In the genomic region with DNA sequence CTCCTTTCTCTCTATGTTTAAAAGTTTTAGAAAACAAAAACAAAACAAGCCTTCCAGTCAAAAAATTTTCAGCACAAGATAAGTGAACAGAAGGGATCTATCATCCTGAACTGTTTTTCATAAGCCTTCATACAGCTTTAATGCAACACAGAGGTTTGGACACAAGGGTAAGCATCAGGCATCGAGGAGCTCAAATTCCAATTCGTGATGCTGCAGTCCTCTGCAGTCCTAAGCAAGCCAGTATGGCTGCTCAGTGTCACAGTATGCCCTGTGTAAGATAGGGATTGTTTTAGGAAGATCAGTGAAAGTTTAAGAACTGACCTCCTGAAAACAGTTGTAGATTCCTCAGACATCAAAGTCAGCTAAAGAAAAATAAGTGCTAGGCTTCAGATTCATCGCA, we compare ENCODE assay signal across 23 cellular contexts.
DNase-seq lines count a peak whose midpoint lies in the region; ATAC-seq, FAIRE-seq and TF ChIP-seq lines count a peak whose summit lies in the region.
"Had no signal": no experiment of that assay in that cellular context is flagged by ENCODE, and none has a peak within 500 bp of the region (broad histone marks: within the 10 kb centered on the region; RNA-seq: fewer than 3 reads in every experiment).

No MANE protein-coding gene starts in this region.

- CTCF ChIA-PET in endothelial cell of umbilical vein (lab: Charles Lee): interaction anchor here (0.6 to 4.1 kb wide), 14 partner anchors 8 to 417 kb away, joined by 3 to 35 read pairs (median 3); no protein-coding TSS in a partner anchor
- CTCF ChIA-PET in activated CD8-positive, alpha-beta T cell treated with anti-CD3 and anti-CD28 coated beads, Interleukin-2, amount 10 ng/mL, durations not matched to agents 7 days and 5 days (lab: Charles Lee): no interaction called here
- CTCF ChIA-PET in OCI-LY7 (lab: Charles Lee; ENCODE audit: unreplicated experiment): no interaction called here

- no peak for ATAC-seq in activated CD8-positive, alpha-beta T cell treated with anti-CD3 and anti-CD28 coated beads, Interleukin-2, amount 10 ng/mL, durations not matched to agents 7 days and 5 days
- ATAC-seq: activated naive CD8-positive, alpha-beta T cell treated with anti-CD3 and anti-CD28 coated beads, Interleukin-2, amount 50 U/mL, for 24 hours; naive thymus-derived CD4-positive, alpha-beta T cell; T-cell had no signal

- no peak overlapping the region for H3K23ac ChIP-seq in mesenchymal stem cell (ENCODE audit: low read length in 2 of 2)

- no peak for TF ChIP-seq CTCF in endothelial cell of umbilical vein (IDR thresholded peaks at IDR 0.05; ENCODE audit: extremely low read depth in 1 of 2, insufficient read depth in 1 of 2, low read depth in 1 of 2, low read length in 2 of 2)
- no peak for TF ChIP-seq CTCF in OCI-LY7 (conservative IDR thresholded peaks at IDR 0.05; ENCODE audit: low read length)

- no peaks in the 10 kb centered on the region for H3K9me2 ChIP-seq in OCI-LY7 (ENCODE audit: insufficient read depth, low read length)

- H3K4ac ChIP-seq in mesenchymal stem cell (ENCODE audit: low read depth in 1 of 2, low read length in 2 of 2): no peak overlapping the region

- no peak overlapping the region for H4K8ac ChIP-seq in mesenchymal stem cell (ENCODE audit: low read length)

- peaks cover 9% of the 10 kb centered on the region for H3K4me1 ChIP-seq in endothelial cell of umbilical vein (ENCODE audit: control insufficient read depth, extremely low read depth, insufficient read depth, low read length)
- peaks cover 14% of the 10 kb centered on the region for H3K4me1 ChIP-seq in mesenchymal stem cell (ENCODE audit: control insufficient read depth, insufficient read depth, low read depth, low read length)
- no peaks in the 10 kb centered on the region for H3K4me1 ChIP-seq in OCI-LY7 (ENCODE audit: insufficient read depth, low read length, poor library complexity, severe bottlenecking)
- H3K4me1 ChIP-seq: thyroid gland had no signal

- H2BK15ac ChIP-seq in mesenchymal stem cell (ENCODE audit: low read depth, poor library complexity, severe bottlenecking): no peak overlapping the region

- H3K4me2 ChIP-seq in endothelial cell of umbilical vein (ENCODE audit: insufficient read depth, low read length) (no peak overlapping the region), mesenchymal stem cell (ENCODE audit: low read length, poor library complexity, severe bottlenecking) (no peak overlapping the region), OCI-LY7 (ENCODE audit: low read length) (no peak overlapping the region)

- WGBS in mesenchymal stem cell: 88% methylated on average over 3 of the region's 3 CpGs

- no peak overlapping the region for H3K9ac ChIP-seq in endothelial cell of umbilical vein (replicated peaks; ENCODE audit: extremely low read depth, insufficient read depth, low read length)
- peak overlapping the region; percentile 83 for H3K9ac ChIP-seq in mesenchymal stem cell (ENCODE audit: low read length)
- H3K9ac ChIP-seq: parathyroid adenoma had no signal

- no peaks in the 10 kb centered on the region for H3K36me3 Mint-ChIP-seq in activated CD8-positive, alpha-beta T cell treated with anti-CD3 and anti-CD28 coated beads, Interleukin-2, amount 10 ng/mL, durations not matched to agents 7 days and 5 days (ENCODE audit: low read depth)
- H3K36me3 Mint-ChIP-seq: naive thymus-derived CD4-positive, alpha-beta T cell; T-cell had no signal

- H3K18ac ChIP-seq in mesenchymal stem cell (ENCODE audit: low read depth in 1 of 2, low read length in 2 of 2): peak overlapping the region in 1 of 2 experiments; percentile 52

- no peak for TF ChIP-seq POLR2A in endothelial cell of umbilical vein (IDR thresholded peaks at IDR 0.05; ENCODE audit: low read depth, low read length)

- peaks cover 20% of the 10 kb centered on the region for H3K79me1 ChIP-seq in mesenchymal stem cell (replicated peaks; ENCODE audit: low read length, poor library complexity, severe bottlenecking)

- H3K4me1 Mint-ChIP-seq in activated CD8-positive, alpha-beta T cell treated with anti-CD3 and anti-CD28 coated beads, Interleukin-2, amount 10 ng/mL, durations not matched to agents 7 days and 5 days (ENCODE audit: low read depth): no peaks in the 10 kb centered on the region
- H3K4me1 Mint-ChIP-seq: activated naive CD8-positive, alpha-beta T cell treated with anti-CD3 and anti-CD28 coated beads, Interleukin-2, amount 50 U/mL, for 24 hours; naive thymus-derived CD4-positive, alpha-beta T cell; T-cell had no signal

- no peaks in the 10 kb centered on the region for H3K79me2 ChIP-seq in endothelial cell of umbilical vein (ENCODE audit: control insufficient read depth, insufficient read depth, low read length)
- no peaks in the 10 kb centered on the region for H3K79me2 ChIP-seq in OCI-LY7 (ENCODE audit: insufficient read depth, low read depth, low read length)

- no peak overlapping the region for H2AK5ac ChIP-seq in mesenchymal stem cell (ENCODE audit: low read length, severe bottlenecking)

- intact Hi-C loops in endothelial cell of umbilical vein (cut with micrococcal nuclease) (loop anchor here (5.0 kb wide), 3 partner anchors 39 to 364 kb away; no protein-coding TSS in a partner anchor), OCI-LY7 (cut with micrococcal nuclease; ENCODE audit: unreplicated experiment) (no loop called here)

- H2BK12ac ChIP-seq in mesenchymal stem cell (ENCODE audit: low read length in 2 of 2): peak overlapping the region in 1 of 2 experiments; percentile 67

- FAIRE-seq in endothelial cell of umbilical vein (lab: Jason Lieb, UNC): peak; percentile 40

- H3K9me3 ChIP-seq in endothelial cell of umbilical vein (replicated peaks; ENCODE audit: control insufficient read depth, insufficient read depth, low read length) (no peaks in the 10 kb centered on the region), mesenchymal stem cell (ENCODE audit: control insufficient read depth, low read length) (no peaks in the 10 kb centered on the region), OCI-LY7 (ENCODE audit: low read length) (no peaks in the 10 kb centered on the region)
- H3K9me3 ChIP-seq: thyroid gland had no signal

- peak; percentile 13 for DNase-seq in AG08395 (ENCODE audit: low spot score)
- DNase-seq in RPMI7951 (ENCODE audit: low read depth): peak; percentile 36
- no peak for DNase-seq in endothelial cell of umbilical vein (ENCODE audit: low read depth, low spot score)
- no peak for DNase-seq in mesenchymal stem cell
- no peak for DNase-seq in activated CD8-positive, alpha-beta T cell treated with anti-CD3 and anti-CD28 coated beads, Interleukin-2, amount 10 ng/mL, durations not matched to agents 7 days and 5 days
- no peak for DNase-seq in OCI-LY7 (ENCODE audit: low spot score)
- no peak for DNase-seq in NK-92 (lab: John Stamatoyannopoulos, UW; ENCODE audit: unreplicated experiment)
- no peak for DNase-seq in NCI-H1436 (lab: John Stamatoyannopoulos, UW)
- DNase-seq: ACHN; activated CD4-positive, alpha-beta T cell treated with anti-CD3 and anti-CD28 coated beads for 48 hours; activated naive CD8-positive, alpha-beta T cell treated with anti-CD3 and anti-CD28 coated beads, Interleukin-2, amount 50 U/mL, for 24 hours; central memory CD4-positive, alpha-beta T cell; DMS 273 treated with DMSO at 0.1 percent for 48 hours; effector CD4-positive, alpha-beta T cell; islet precursor cell; naive thymus-derived CD4-positive, alpha-beta T cell; NCI-H1417; NCI-H524; stimulated activated naive CD4-positive, alpha-beta T cell treated with Interleukin-2 at 50 U/mL for 16 hours; T-cell; thyroid gland had no signal

- H3K4me3 ChIP-seq in endothelial cell of umbilical vein (replicated peaks in 1 of 3; ENCODE audit: insufficient read depth in 1 of 3, low read depth in 1 of 3, low read length in 3 of 3) (no peak overlapping the region), mesenchymal stem cell (ENCODE audit: insufficient read depth in 1 of 2, low read depth in 1 of 2, low read length in 2 of 2) (peak overlapping the region in 1 of 2 experiments; percentile 62), OCI-LY7 (ENCODE audit: low read depth, low read length, poor library complexity, severe bottlenecking) (no peak overlapping the region)
- H3K4me3 ChIP-seq: thyroid gland had no signal

- no peak overlapping the region for H3K4me3 Mint-ChIP-seq in activated CD8-positive, alpha-beta T cell treated with anti-CD3 and anti-CD28 coated beads, Interleukin-2, amount 10 ng/mL, durations not matched to agents 7 days and 5 days
- H3K4me3 Mint-ChIP-seq: activated naive CD8-positive, alpha-beta T cell treated with anti-CD3 and anti-CD28 coated beads, Interleukin-2, amount 50 U/mL, for 24 hours; naive thymus-derived CD4-positive, alpha-beta T cell; T-cell had no signal

- H3K36me3 ChIP-seq in endothelial cell of umbilical vein (ENCODE audit: control insufficient read depth in 2 of 2, extremely low read depth in 1 of 2, insufficient read depth in 2 of 2, low read length in 2 of 2) (no peaks in the 10 kb centered on the region), mesenchymal stem cell (ENCODE audit: control insufficient read depth in 1 of 2, insufficient read depth in 2 of 2, low read depth in 1 of 2, low read length in 2 of 2) (peaks cover 0 to 4% of the 10 kb centered on the region in 2 experiments), OCI-LY7 (ENCODE audit: insufficient read depth, low read length) (no peaks in the 10 kb centered on the region)
- H3K36me3 ChIP-seq: thyroid gland had no signal

- dilution Hi-C loops in endothelial cell of umbilical vein (cut with MboI; ENCODE audit: extremely low pct_ligation_motif_present, low sequenced_read_pairs): no loop called here

- no peaks in the 10 kb centered on the region for H3K27me3 Mint-ChIP-seq in activated CD8-positive, alpha-beta T cell treated with anti-CD3 and anti-CD28 coated beads, Interleukin-2, amount 10 ng/mL, durations not matched to agents 7 days and 5 days (ENCODE audit: low read depth)
- H3K27me3 Mint-ChIP-seq: activated naive CD8-positive, alpha-beta T cell treated with anti-CD3 and anti-CD28 coated beads, Interleukin-2, amount 50 U/mL, for 24 hours; naive thymus-derived CD4-positive, alpha-beta T cell had no signal

- no peak overlapping the region for H2BK120ac ChIP-seq in mesenchymal stem cell (ENCODE audit: low read depth, low read length)

- H2BK5ac ChIP-seq in mesenchymal stem cell (ENCODE audit: low read depth, low read length, poor library complexity, severe bottlenecking): no peak overlapping the region

- H3K14ac ChIP-seq in mesenchymal stem cell (ENCODE audit: low read length in 2 of 2): no peak overlapping the region

- no peaks in the 10 kb centered on the region for H3K9me3 Mint-ChIP-seq in activated CD8-positive, alpha-beta T cell treated with anti-CD3 and anti-CD28 coated beads, Interleukin-2, amount 10 ng/mL, durations not matched to agents 7 days and 5 days (ENCODE audit: insufficient read depth)
- H3K9me3 Mint-ChIP-seq: activated naive CD8-positive, alpha-beta T cell treated with anti-CD3 and anti-CD28 coated beads, Interleukin-2, amount 50 U/mL, for 24 hours had no signal

- no peak overlapping the region for H3K27ac Mint-ChIP-seq in activated CD8-positive, alpha-beta T cell treated with anti-CD3 and anti-CD28 coated beads, Interleukin-2, amount 10 ng/mL, durations not matched to agents 7 days and 5 days
- H3K27ac Mint-ChIP-seq: activated naive CD8-positive, alpha-beta T cell treated with anti-CD3 and anti-CD28 coated beads, Interleukin-2, amount 50 U/mL, for 24 hours; naive thymus-derived CD4-positive, alpha-beta T cell; T-cell had no signal

- H2AFZ ChIP-seq in endothelial cell of umbilical vein (ENCODE audit: low read depth, low read length) (peak overlapping the region; percentile 61), mesenchymal stem cell (ENCODE audit: low read depth, low read length) (no peak overlapping the region), OCI-LY7 (ENCODE audit: low read length) (no peak overlapping the region)
- H2AFZ ChIP-seq: parathyroid adenoma had no signal

- POLR2A ChIA-PET in endothelial cell of umbilical vein (lab: Charles Lee): no interaction called here
- POLR2A ChIA-PET in activated CD8-positive, alpha-beta T cell treated with anti-CD3 and anti-CD28 coated beads, Interleukin-2, amount 10 ng/mL, durations not matched to agents 7 days and 5 days (lab: Charles Lee): no interaction called here
- POLR2A ChIA-PET in OCI-LY7 (lab: Charles Lee): no interaction called here

- no peaks in the 10 kb centered on the region for H4K20me1 ChIP-seq in endothelial cell of umbilical vein (replicated peaks; ENCODE audit: control insufficient read depth, extremely low read depth, insufficient read depth, low read length)
- H4K20me1 ChIP-seq in OCI-LY7 (ENCODE audit: insufficient read depth, low read length): no peaks in the 10 kb centered on the region

- H3K27ac ChIP-seq in endothelial cell of umbilical vein (ENCODE audit: insufficient read depth, low read depth, low read length): no peak overlapping the region
- peak overlapping the region; percentile 81 for H3K27ac ChIP-seq in mesenchymal stem cell (ENCODE audit: low read length, poor library complexity, severe bottlenecking)
- no peak overlapping the region for H3K27ac ChIP-seq in OCI-LY7 (ENCODE audit: low read depth, low read length, poor library complexity, severe bottlenecking)
- H3K27ac ChIP-seq: foreskin keratinocyte, parathyroid adenoma had no signal

- H3K27me3 ChIP-seq in endothelial cell of umbilical vein (ENCODE audit: control insufficient read depth in 2 of 2, insufficient read depth in 2 of 2, low read length in 2 of 2): no peaks in the 10 kb centered on the region
- no peaks in the 10 kb centered on the region for H3K27me3 ChIP-seq in mesenchymal stem cell (ENCODE audit: control insufficient read depth in 1 of 2, insufficient read depth in 1 of 2, low read length in 2 of 2)
- H3K27me3 ChIP-seq: foreskin keratinocyte, thyroid gland had no signal

- H4K91ac ChIP-seq in mesenchymal stem cell (ENCODE audit: low read length): no peak overlapping the region

- BruUV-seq in endothelial cell of umbilical vein (replicated peaks; lab: Mats Ljungman, UMichigan): no TSS peak
- no TSS peak for BruUV-seq in OCI-LY7 (replicated peaks; lab: Mats Ljungman, UMichigan)

- no peaks in the 10 kb centered on the region for H3K9me1 ChIP-seq in endothelial cell of umbilical vein (replicated peaks; ENCODE audit: control insufficient read depth, extremely low read depth, insufficient read depth, low read length)

Comparison
In these comparisons a context has a peak if more than half of its experiments do, and no peak if none do; other contexts are left out.
1. DNase-seq: peak in AG08395 (single experiment) and RPMI7951 (single experiment); none in endothelial cell of umbilical vein (single experiment), mesenchymal stem cell (single experiment), activated CD8-positive, alpha-beta T cell treated with anti-CD3 and anti-CD28 coated beads, Interleukin-2, amount 10 ng/mL, durations not matched to agents 7 days and 5 days (single experiment), OCI-LY7 (single experiment), NK-92 (single experiment) and NCI-H1436 (single experiment).